In genomic region chr15:25839638-25840156, GRCh38 we compare ENCODE assay signal across 22 cellular contexts. TPM values are rescaled to one million over a fixed set of nuclear protein-coding genes. Genes with fewer than 3 reads are reported as not detected.
"Had no signal": no experiment of that assay in that cellular context is flagged by ENCODE, and none has a peak within 500 bp of the region (broad histone marks: within the 10 kb centered on the region; RNA-seq: fewer than 3 reads in every experiment).

No MANE protein-coding gene starts in this region.

- H3K27me3 ChIP-seq: SJCRH30 had no signal

- H3K4me3 ChIP-seq: SJCRH30 had no signal

- H3K9me3 ChIP-seq: SJCRH30 had no signal

- H3K36me3 ChIP-seq: SJCRH30 had no signal

- FAIRE-seq: HepG2 had no signal

- H3K27ac ChIP-seq: RWPE1, SJCRH30 had no signal

- DNase-seq: KBM-7; MV-4-11; NCI-H1048; NCI-H1105; NCI-H1417; NCI-H1436 treated with DMSO at 0.1 percent for 48 hours; NCI-H1694; NCI-H187 treated with DMSO at 0.1 percent for 48 hours; NCI-H2171 treated with DMSO at 0.1 percent for 48 hours; NCI-H345; NCI-H446 treated with DMSO at 0.1 percent for 48 hours; NCI-H510A treated with DMSO at 0.1 percent for 48 hours; NCI-H526; NCI-H82; NK-92 treated with Interleukin-12 subunit alpha and Interleukin-12 subunit beta, amount 100 ng/mL, for 24 hours; SHP77; SJCRH30 had no signal

- ATAC-seq: HepG2, Panc1, SK-N-SH treated with all-trans-retinoic acid at 6 μM for 48 hours had no signal

- H3K4me1 ChIP-seq: SJCRH30 had no signal

RNA-seq across cellular contexts. Expression of gene ATP10A, which starts 23.4 kb away (rescaled TPM):
- total RNA-seq: MCF 10A had no signal
